15 cellular contexts compared by ENCODE assay signal in the genomic region with DNA sequence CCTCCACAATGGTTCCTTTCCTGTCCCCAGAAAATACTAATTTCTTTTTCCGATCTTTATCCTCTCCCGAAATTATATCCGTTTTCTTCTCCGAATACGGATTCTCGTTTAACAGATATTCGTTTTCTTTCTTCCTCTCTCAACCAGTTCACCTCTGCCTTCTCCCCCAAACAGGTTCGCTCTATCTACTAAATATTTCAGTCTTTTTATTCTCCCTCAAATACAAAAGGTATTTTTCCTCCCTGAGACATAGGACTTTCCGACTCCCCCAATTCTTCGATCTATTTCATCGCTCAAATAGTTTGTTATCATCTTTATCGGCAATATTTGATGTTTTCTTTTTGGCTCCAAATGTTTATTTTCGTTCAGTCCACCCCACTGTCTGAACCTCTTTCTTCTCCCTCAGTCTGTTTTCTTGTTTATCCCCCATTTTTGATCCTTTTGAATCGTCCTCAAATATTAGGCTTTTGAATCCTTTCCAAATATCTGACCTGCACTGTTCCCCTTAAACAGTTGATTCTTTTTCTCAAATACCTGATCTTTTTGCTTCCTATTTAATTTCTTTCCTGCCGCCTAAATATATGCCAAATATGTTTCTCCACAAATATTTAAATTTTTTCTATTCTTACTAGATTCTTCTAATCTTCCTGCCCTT. TPM values are rescaled to one million over a fixed set of nuclear protein-coding genes. Genes with fewer than 3 reads are reported as not detected.
DNase-seq lines count a peak whose midpoint lies in the region; ATAC-seq and TF ChIP-seq lines count a peak whose summit lies in the region.
"Had no signal": no experiment of that assay in that cellular context is flagged by ENCODE, and none has a peak within 500 bp of the region (broad histone marks: within the 10 kb centered on the region; RNA-seq: fewer than 3 reads in every experiment).

No MANE protein-coding gene starts in this region.

- peaks cover 73 to 84% (median 82%) of the 10 kb centered on the region in 3 donors for H3K27me3 ChIP-seq in sigmoid colon

- H3K4me3 ChIP-seq in sigmoid colon: no peak overlapping the region
- H3K4me3 ChIP-seq: left lung had no signal

- ATAC-seq in left lobe of liver: no peak
- ATAC-seq: left lung had no signal

- H3K4me3 Mint-ChIP-seq in activated CD4-positive, alpha-beta T cell treated with anti-CD3 and anti-CD28 coated beads, Interleukin-2, amount 10 ng/mL, durations not matched to agents 7 days and 5 days: peak overlapping the region; percentile 43
- H3K4me3 Mint-ChIP-seq in progenitor cell of endocrine pancreas (ENCODE audit: low read depth): no peak overlapping the region
- H3K4me3 Mint-ChIP-seq: HFFc6 had no signal

- POLR2A ChIA-PET in activated CD4-positive, alpha-beta T cell treated with anti-CD3 and anti-CD28 coated beads, Interleukin-2, amount 10 ng/mL, durations not matched to agents 7 days and 5 days (lab: Charles Lee): no interaction called here
- POLR2A ChIA-PET in RWPE1 (lab: Yijun Ruan, JAX; ENCODE audit: low non-redundant PET): no interaction called here

- peak overlapping the region; percentile 56 for H3K27ac Mint-ChIP-seq in activated CD4-positive, alpha-beta T cell treated with anti-CD3 and anti-CD28 coated beads, Interleukin-2, amount 10 ng/mL, durations not matched to agents 7 days and 5 days
- peak overlapping the region; percentile 35 for H3K27ac Mint-ChIP-seq in progenitor cell of endocrine pancreas
- H3K27ac Mint-ChIP-seq: HFFc6 had no signal

- TF ChIP-seq EP300 in sigmoid colon (IDR thresholded peaks at IDR 0.05): no peak

- H3K36me3 Mint-ChIP-seq in activated CD4-positive, alpha-beta T cell treated with anti-CD3 and anti-CD28 coated beads, Interleukin-2, amount 10 ng/mL, durations not matched to agents 7 days and 5 days (ENCODE audit: low read depth): peaks cover 8% of the 10 kb centered on the region
- H3K36me3 Mint-ChIP-seq in progenitor cell of endocrine pancreas (ENCODE audit: insufficient read depth): peaks cover 9% of the 10 kb centered on the region

- WGBS in sigmoid colon, 2 donors: 19 to 21% methylated on average over 15 of the region's 15 CpGs

- peaks cover 72% of the 10 kb centered on the region for H3K27me3 Mint-ChIP-seq in activated CD4-positive, alpha-beta T cell treated with anti-CD3 and anti-CD28 coated beads, Interleukin-2, amount 10 ng/mL, durations not matched to agents 7 days and 5 days
- H3K27me3 Mint-ChIP-seq in progenitor cell of endocrine pancreas: peaks cover 75% of the 10 kb centered on the region

- H3K9me3 ChIP-seq in sigmoid colon: no peaks in the 10 kb centered on the region
- H3K9me3 ChIP-seq: Caco-2, left lung had no signal

- H3K27ac ChIP-seq in RWPE1 (peak overlapping the region; percentile 89), epithelial cell of prostate (peak overlapping the region; percentile 94), sigmoid colon (peak overlapping the region in 1 of 4 donors; percentile 71)
- H3K27ac ChIP-seq: left lung had no signal

- no peak for DNase-seq in activated CD4-positive, alpha-beta T cell treated with anti-CD3 and anti-CD28 coated beads, Interleukin-2, amount 10 ng/mL, durations not matched to agents 7 days and 5 days
- no peak for DNase-seq in activated CD4-positive, alpha-beta T cell treated with anti-CD3 and anti-CD28 coated beads, Interleukin-2, amount 50 U/mL, for 4 hours
- DNase-seq in RWPE1 (ENCODE audit: low spot score) (no peak), epithelial cell of prostate (ENCODE audit: low read depth, low spot score) (no peak), progenitor cell of endocrine pancreas (ENCODE audit: low spot score, unreplicated experiment) (no peak), amniotic stem cell (lab: John Stamatoyannopoulos, UW) (no peak), sigmoid colon (no peak), left lobe of liver (ENCODE audit: low spot score) (no peak)
- DNase-seq: activated CD8-positive, alpha-beta memory T cell treated with anti-CD3 and anti-CD28 coated beads for 24 hours; Caco-2; HFFc6; NCI-H2081 treated with DMSO at 0.1 percent for 48 hours; RPMI8226; stimulated activated CD4-positive, alpha-beta T cell treated with anti-CD3 and anti-CD28 coated beads, Interleukin-4, amount 100 ng/mL, for 4 hours had no signal

- CTCF ChIA-PET in activated CD4-positive, alpha-beta T cell treated with anti-CD3 and anti-CD28 coated beads, Interleukin-2, amount 10 ng/mL, durations not matched to agents 7 days and 5 days (lab: Charles Lee): interaction anchor here (1.0 to 1.1 kb wide), 2 partner anchors 10 to 23 kb away, joined by 3 read pairs; no protein-coding TSS in a partner anchor
- CTCF ChIA-PET in RWPE1 (lab: Yijun Ruan, JAX): no interaction called here

- H3K4me1 Mint-ChIP-seq in activated CD4-positive, alpha-beta T cell treated with anti-CD3 and anti-CD28 coated beads, Interleukin-2, amount 10 ng/mL, durations not matched to agents 7 days and 5 days: peaks cover 33% of the 10 kb centered on the region
- H3K4me1 Mint-ChIP-seq in progenitor cell of endocrine pancreas (ENCODE audit: low read depth): peaks cover 21% of the 10 kb centered on the region

- TF ChIP-seq POLR2A in sigmoid colon (IDR thresholded peaks at IDR 0.05): no peak

- H3K36me3 ChIP-seq in sigmoid colon: no peaks in the 10 kb centered on the region
- H3K36me3 ChIP-seq: left lung had no signal

- peaks cover 0 to 57% (median 52%) of the 10 kb centered on the region in 4 donors for H3K4me1 ChIP-seq in sigmoid colon

- TF ChIP-seq CTCF in RWPE1 (conservative IDR thresholded peaks at IDR 0.05; ENCODE audit: low read depth) (no peak), progenitor cell of endocrine pancreas (IDR thresholded peaks at IDR 0.05; ENCODE audit: unreplicated experiment) (no peak), sigmoid colon (IDR thresholded peaks at IDR 0.05) (no peak)

- intact Hi-C loops in sigmoid colon (cut with DNase I): loop anchor here (5.0 kb wide), 1 partner anchor 163 kb away; no protein-coding TSS in a partner anchor

- peaks cover 6% of the 10 kb centered on the region for H3K9me3 Mint-ChIP-seq in activated CD4-positive, alpha-beta T cell treated with anti-CD3 and anti-CD28 coated beads, Interleukin-2, amount 10 ng/mL, durations not matched to agents 7 days and 5 days
- H3K9me3 Mint-ChIP-seq in progenitor cell of endocrine pancreas (ENCODE audit: low read depth): no peaks in the 10 kb centered on the region
- H3K9me3 Mint-ChIP-seq: HFFc6 had no signal

RNA-seq across cellular contexts. Expression of a gene that starts 4.4 kb away (rescaled TPM):
- total RNA-seq in activated CD4-positive, alpha-beta T cell treated with anti-CD3 and anti-CD28 coated beads, Interleukin-2, amount 10 ng/mL, durations not matched to agents 7 days and 5 days: not detected
- 12.5 and 16.2 TPM in 2 replicates for total RNA-seq in progenitor cell of endocrine pancreas
- 1 to 10 TPM; 1.6 to 5.8 (median 3.5) TPM for total RNA-seq in sigmoid colon
- polyA plus RNA-seq in sigmoid colon: 1 to 10 TPM; 6.0 to 7.2 (median 6.3) TPM
- total RNA-seq in left lobe of liver: 0.40 TPM
